ENCODE assay signal across 1 cellular context in the genomic region with DNA sequence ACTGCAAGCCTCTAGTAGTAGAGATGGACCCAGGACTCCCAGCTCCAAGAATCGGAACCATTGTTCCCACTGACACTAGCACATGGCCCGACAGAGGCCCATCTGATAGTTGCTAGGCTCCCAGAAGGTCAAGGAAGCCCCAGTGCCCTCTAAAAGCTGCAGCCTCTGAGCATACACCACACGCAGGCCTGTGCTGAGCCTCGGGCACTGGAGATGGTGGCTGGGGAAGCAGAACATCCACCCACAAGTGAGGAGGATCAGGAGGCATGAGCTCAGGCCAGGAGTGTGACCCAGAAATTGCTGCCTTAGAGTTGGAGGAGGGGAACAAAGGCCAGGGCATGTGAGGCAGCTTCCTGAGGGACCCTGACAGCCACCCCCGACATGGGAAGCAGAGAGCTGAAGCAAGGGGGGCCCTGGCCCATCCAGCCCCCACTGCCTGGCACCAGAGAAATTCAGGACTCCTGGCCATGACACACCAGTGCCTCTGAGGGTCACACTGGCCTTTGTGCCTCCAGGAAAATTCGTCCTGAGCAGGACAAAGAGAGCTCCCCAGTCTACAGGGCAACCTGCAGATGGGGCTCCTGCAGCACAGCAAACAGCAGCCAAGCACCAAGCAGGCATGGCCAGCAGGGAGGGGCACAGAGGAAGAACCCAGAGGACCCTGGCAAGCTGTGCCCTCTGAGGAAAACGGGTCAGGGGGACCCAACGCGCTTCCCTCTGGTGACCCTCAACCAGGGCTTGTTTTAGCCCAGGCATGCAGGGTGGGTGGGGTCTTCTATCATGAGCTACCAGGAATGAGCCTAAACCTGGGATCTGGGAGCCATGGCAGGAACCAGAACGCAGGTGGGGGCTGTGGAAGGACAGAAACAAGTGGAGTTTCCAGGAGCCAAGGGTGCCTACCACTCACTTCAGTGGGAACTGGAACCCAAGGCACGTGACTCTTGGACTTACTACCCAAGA.
TF ChIP-seq lines count a peak whose summit lies in the region.

No MANE protein-coding gene starts in this region.

TF ChIP-seq in WTC11, 78 proteins besides CTCF, POLR2A, EP300 and RAD21 (continued from another document):
- TF ChIP-seq, protein P1, sequence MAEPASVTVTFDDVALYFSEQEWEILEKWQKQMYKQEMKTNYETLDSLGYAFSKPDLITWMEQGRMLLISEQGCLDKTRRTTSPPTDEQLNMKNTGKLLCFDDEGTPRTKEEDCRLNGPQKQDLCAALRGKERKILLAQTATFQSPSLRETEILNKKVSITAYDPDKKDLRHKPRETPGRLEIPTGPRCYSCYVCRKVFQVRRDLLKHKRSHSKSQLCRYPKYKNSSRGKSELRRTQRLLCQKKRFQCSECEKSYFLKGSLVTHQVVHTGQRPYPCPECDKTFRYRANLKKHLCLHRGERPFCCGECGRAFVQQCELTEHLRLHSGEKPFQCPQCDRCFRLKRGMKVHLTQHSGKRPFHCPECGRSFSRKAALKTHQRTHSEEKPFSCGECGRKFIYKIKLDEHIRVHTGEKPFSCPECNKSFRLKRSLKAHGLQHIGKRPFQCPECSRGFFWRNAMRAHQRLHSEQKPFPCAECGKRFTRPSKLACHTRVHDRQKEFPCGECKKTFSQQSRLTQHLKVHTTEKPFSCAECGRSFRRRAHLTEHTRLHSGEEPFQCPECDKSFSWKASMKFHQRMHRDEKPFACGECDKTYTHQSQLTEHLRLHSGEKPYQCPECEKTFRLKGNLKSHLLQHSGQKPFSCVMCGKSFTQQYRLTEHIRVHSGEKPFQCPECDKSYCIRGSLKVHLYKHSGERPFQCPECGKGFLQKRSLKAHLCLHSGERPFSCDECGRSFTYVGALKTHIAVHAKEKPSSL (CRISPR knock-in tag; conservative IDR thresholded peaks at IDR 0.05), result no peak
- no peak for TF ChIP-seq FOXP1 (CRISPR knock-in tag; IDR thresholded peaks at IDR 0.05; ENCODE audit: borderline replicate concordance)
- TF ChIP-seq ELF4 (CRISPR knock-in tag; IDR thresholded peaks at IDR 0.05; ENCODE audit: low read depth), result no peak
- no peak for TF ChIP-seq NR2C2 (CRISPR knock-in tag; IDR thresholded peaks at IDR 0.05)
TF ChIP-seq in WTC11: peak in this region for 0.
